ENCODE assay signal across 1 cellular context in the genomic region with DNA sequence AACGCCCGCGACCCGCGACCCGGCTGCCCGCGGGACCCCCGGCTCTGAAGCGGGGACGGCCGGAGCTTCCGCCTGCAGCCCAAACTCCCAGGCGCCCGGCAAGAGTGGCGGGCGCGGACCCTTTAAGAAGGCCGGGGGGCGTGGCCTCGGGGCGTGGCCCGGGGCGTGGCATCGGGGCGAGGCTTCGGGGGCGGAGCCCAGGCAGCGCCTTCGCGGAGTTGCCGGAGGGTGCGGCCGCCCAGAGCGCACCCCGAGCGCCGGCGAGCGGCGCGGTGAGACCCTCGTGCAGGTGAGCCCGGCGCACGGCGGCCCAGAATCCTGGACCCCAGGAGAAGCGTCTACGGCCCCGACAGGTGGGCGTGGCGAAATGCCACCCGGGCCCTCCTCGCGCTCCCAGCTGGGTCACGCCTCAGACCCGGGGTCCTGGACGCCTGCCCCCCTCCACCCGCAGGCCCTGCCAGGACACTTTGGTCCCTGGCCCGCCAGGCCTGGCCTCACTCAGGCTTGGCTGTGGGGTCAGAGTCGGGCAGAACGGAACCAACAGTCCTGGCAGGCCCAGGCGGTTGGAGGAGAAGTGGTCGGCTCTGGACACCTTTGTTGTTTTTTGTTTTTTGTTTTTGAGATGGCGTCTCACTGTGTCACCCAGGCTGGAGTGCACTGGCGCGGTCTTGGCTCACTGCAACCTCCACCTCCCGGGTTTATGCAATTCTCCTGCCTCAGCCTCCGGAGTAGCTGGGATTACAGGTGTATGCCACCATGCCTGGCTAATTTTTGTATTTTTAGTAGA.
TF ChIP-seq lines count a peak whose summit lies in the region.

No MANE protein-coding gene starts in this region.

TF ChIP-seq in GM12878, 131 proteins besides CTCF, POLR2A, EP300 and RAD21 (continued from another document):
- TF ChIP-seq, protein P1, sequence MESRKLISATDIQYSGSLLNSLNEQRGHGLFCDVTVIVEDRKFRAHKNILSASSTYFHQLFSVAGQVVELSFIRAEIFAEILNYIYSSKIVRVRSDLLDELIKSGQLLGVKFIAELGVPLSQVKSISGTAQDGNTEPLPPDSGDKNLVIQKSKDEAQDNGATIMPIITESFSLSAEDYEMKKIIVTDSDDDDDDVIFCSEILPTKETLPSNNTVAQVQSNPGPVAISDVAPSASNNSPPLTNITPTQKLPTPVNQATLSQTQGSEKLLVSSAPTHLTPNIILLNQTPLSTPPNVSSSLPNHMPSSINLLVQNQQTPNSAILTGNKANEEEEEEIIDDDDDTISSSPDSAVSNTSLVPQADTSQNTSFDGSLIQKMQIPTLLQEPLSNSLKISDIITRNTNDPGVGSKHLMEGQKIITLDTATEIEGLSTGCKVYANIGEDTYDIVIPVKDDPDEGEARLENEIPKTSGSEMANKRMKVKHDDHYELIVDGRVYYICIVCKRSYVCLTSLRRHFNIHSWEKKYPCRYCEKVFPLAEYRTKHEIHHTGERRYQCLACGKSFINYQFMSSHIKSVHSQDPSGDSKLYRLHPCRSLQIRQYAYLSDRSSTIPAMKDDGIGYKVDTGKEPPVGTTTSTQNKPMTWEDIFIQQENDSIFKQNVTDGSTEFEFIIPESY (IDR thresholded peaks at IDR 0.05) = no peak
- TF ChIP-seq ESRRA (IDR thresholded peaks at IDR 0.05; ENCODE audit: low read length) (no peak), SUZ12 (IDR thresholded peaks at IDR 0.05; ENCODE audit: unreplicated experiment) (no peak), MTA3 (IDR thresholded peaks at IDR 0.05; ENCODE audit: borderline replicate concordance, low read length) (no peak), SP1 (IDR thresholded peaks at IDR 0.05; ENCODE audit: low read depth, low read length) (peak; percentile 78), SPI1 (IDR thresholded peaks at IDR 0.05; ENCODE audit: borderline replicate concordance, insufficient read depth, low read depth, low read length) (no peak), NBN (IDR thresholded peaks at IDR 0.05) (no peak), CHD4 (IDR thresholded peaks at IDR 0.05) (no peak), STAT1 (conservative IDR thresholded peaks at IDR 0.05) (no peak), ZNF384 (IDR thresholded peaks at IDR 0.05; ENCODE audit: borderline replicate concordance, low read depth, low read length) (no peak), RAD51 (IDR thresholded peaks at IDR 0.05) (no peak), YBX1 (IDR thresholded peaks at IDR 0.05) (no peak), WRNIP1 (IDR thresholded peaks at IDR 0.05; ENCODE audit: borderline replicate concordance, low read depth, low read length) (no peak), TCF3 (IDR thresholded peaks at IDR 0.05; ENCODE audit: borderline replicate concordance, insufficient read depth, low read depth, low read length) (0 out of 2 replicates have a peak, but pooled peaks have one; percentile 5), IRF4 (IDR thresholded peaks at IDR 0.05; ENCODE audit: low read depth, low read length) (no peak), ETV6 (conservative IDR thresholded peaks at IDR 0.05 in 1 of 2, IDR thresholded peaks at IDR 0.05 in 1 of 2; ENCODE audit: borderline replicate concordance in 1 of 2, low read depth in 1 of 2) (no peak), ZNF207 (IDR thresholded peaks at IDR 0.05; ENCODE audit: borderline replicate concordance) (0 out of 2 replicates have a peak, but pooled peaks have one; percentile 56), RELA (IDR thresholded peaks at IDR 0.05; ENCODE audit: borderline replicate concordance, partially characterized antibody) (no peak), NRF1 (conservative IDR thresholded peaks at IDR 0.05; ENCODE audit: low read depth, low read length) (no peak)
- TF ChIP-seq, protein P2, sequence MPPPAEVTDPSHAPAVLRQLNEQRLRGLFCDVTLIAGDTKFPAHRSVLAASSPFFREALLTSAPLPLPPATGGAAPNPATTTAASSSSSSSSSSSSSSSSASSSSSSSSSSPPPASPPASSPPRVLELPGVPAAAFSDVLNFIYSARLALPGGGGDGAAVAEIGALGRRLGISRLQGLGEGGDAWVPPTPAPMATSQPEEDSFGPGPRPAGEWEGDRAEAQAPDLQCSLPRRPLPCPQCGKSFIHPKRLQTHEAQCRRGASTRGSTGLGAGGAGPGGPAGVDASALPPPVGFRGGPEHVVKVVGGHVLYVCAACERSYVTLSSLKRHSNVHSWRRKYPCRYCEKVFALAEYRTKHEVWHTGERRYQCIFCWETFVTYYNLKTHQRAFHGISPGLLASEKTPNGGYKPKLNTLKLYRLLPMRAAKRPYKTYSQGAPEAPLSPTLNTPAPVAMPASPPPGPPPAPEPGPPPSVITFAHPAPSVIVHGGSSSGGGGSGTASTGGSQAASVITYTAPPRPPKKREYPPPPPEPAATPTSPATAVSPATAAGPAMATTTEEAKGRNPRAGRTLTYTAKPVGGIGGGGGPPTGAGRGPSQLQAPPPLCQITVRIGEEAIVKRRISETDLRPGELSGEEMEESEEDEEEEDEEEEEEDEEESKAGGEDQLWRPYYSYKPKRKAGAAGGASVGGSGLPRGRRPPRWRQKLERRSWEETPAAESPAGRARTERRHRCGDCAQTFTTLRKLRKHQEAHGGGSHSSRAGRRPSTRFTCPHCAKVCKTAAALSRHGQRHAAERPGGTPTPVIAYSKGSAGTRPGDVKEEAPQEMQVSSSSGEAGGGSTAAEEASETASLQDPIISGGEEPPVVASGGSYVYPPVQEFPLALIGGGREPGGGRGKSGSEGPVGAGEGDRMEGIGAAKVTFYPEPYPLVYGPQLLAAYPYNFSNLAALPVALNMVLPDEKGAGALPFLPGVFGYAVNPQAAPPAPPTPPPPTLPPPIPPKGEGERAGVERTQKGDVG (CRISPR knock-in tag; IDR thresholded peaks at IDR 0.05) = no peak
